Comparison of ENCODE assay signal across 9 cellular contexts in the genomic region with DNA sequence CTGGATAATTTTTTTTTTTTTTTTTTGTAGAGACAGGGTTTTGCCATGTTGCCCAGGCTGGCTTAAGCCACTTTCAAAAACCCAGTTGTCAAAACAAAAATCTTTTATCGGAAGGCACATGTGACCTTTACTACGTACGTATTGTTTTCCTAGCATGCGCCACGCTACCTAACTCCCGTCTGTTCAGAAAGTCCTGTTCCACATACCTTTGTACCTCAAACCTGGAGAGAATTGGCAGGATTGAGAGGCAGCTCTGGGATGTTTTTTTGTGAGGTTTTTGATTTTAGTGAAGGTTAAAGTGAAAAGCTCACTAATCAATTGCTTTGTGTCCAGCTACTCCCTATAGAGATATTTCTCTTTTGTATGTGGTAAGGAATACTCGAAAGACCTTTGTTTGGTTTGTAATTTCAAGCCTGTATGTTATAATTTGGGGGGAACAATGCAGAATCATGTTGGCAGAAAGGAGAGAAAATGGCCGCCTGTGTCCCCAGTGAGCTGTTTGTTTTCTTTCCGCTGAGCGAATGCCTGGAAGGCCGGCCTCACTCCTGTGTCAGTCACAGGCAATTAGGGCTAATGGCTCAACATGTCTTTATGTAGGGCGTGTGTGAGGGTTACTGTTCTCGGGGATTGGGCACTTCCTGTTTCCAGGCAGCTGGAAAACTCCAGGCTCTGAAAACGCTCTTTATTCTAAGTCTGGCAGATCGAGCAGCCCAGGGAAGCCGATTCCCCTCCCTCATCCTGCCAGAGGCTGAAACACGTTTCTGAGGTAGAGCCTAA.
DNase-seq lines count a peak whose midpoint lies in the region; ATAC-seq and TF ChIP-seq lines count a peak whose summit lies in the region.
"Had no signal": no experiment of that assay in that cellular context is flagged by ENCODE, and none has a peak within 500 bp of the region (broad histone marks: within the 10 kb centered on the region; RNA-seq: fewer than 3 reads in every experiment).

No MANE protein-coding gene starts in this region.

- peak overlapping the region; percentile 97 for H3K27ac Mint-ChIP-seq in WTC11
- H3K27ac Mint-ChIP-seq in stimulated activated memory B cell treated with anti-CD40 and anti-IgM and Interleukin-4, amounts not matched to agents 10 μg/mL and 1 μg/mL and 100 μg/mL, for 72 hours = no peak overlapping the region
- H3K27ac Mint-ChIP-seq: activated naive CD8-positive, alpha-beta T cell treated with anti-CD3 and anti-CD28 coated beads, Interleukin-2, amount 10 ng/mL, durations not matched to agents 7 days and 5 days had no signal

- no peaks in the 10 kb centered on the region for H3K27me3 Mint-ChIP-seq in WTC11 (ENCODE audit: low read depth)
- H3K27me3 Mint-ChIP-seq in stimulated activated memory B cell treated with anti-CD40 and anti-IgM and Interleukin-4, amounts not matched to agents 10 μg/mL and 1 μg/mL and 100 μg/mL, for 72 hours = no peaks in the 10 kb centered on the region
- H3K27me3 Mint-ChIP-seq: activated naive CD8-positive, alpha-beta T cell treated with anti-CD3 and anti-CD28 coated beads, Interleukin-2, amount 10 ng/mL, durations not matched to agents 7 days and 5 days had no signal

- TF ChIP-seq CTCF in HEK293 (tag by site-specific recombination; IDR thresholded peaks at IDR 0.05) (no peak), WTC11 (IDR thresholded peaks at IDR 0.05) (no peak), heart right ventricle (IDR thresholded peaks at IDR 0.05) (no peak)

- H3K27ac ChIP-seq in HEK293 (ENCODE audit: extremely low read depth, low read depth, low read length) (peak overlapping the region; percentile 49), heart right ventricle (peak overlapping the region; percentile 68 to 91 (median 81))

- CTCF ChIA-PET in HEK293 (lab: Yijun Ruan, JAX) (interaction anchor here (0.6 to 0.9 kb wide), 2 partner anchors 40 to 109 kb away, joined by 3 to 7 read pairs; no protein-coding TSS in a partner anchor), WTC11 (lab: Charles Lee) (interaction anchor here (1.2 kb wide), 1 partner anchor 40 kb away, joined by 10 read pairs; no protein-coding TSS in a partner anchor)

- H3K4me1 Mint-ChIP-seq in WTC11 = peaks cover 16% of the 10 kb centered on the region
- no peaks in the 10 kb centered on the region for H3K4me1 Mint-ChIP-seq in stimulated activated memory B cell treated with anti-CD40 and anti-IgM and Interleukin-4, amounts not matched to agents 10 μg/mL and 1 μg/mL and 100 μg/mL, for 72 hours
- H3K4me1 Mint-ChIP-seq: activated naive CD8-positive, alpha-beta T cell treated with anti-CD3 and anti-CD28 coated beads, Interleukin-2, amount 10 ng/mL, durations not matched to agents 7 days and 5 days had no signal

- peaks cover 22% of the 10 kb centered on the region for H3K36me3 Mint-ChIP-seq in WTC11
- peaks cover 65% of the 10 kb centered on the region for H3K36me3 Mint-ChIP-seq in stimulated activated memory B cell treated with anti-CD40 and anti-IgM and Interleukin-4, amounts not matched to agents 10 μg/mL and 1 μg/mL and 100 μg/mL, for 72 hours

- no peak overlapping the region; the same call in 1 of the 2 replicates for H3K4me3 Mint-ChIP-seq in WTC11
- H3K4me3 Mint-ChIP-seq in stimulated activated memory B cell treated with anti-CD40 and anti-IgM and Interleukin-4, amounts not matched to agents 10 μg/mL and 1 μg/mL and 100 μg/mL, for 72 hours = no peak overlapping the region
- H3K4me3 Mint-ChIP-seq: activated naive CD8-positive, alpha-beta T cell treated with anti-CD3 and anti-CD28 coated beads, Interleukin-2, amount 10 ng/mL, durations not matched to agents 7 days and 5 days had no signal

- H3K9me3 ChIP-seq in HEK293 (ENCODE audit: control insufficient read depth, insufficient read depth, low read depth, low read length) (no peaks in the 10 kb centered on the region), heart right ventricle (no peaks in the 10 kb centered on the region)

- H3K36me3 ChIP-seq in HEK293 (ENCODE audit: control insufficient read depth in 2 of 2, insufficient read depth in 1 of 2, low read length in 2 of 2) (peaks cover 0 to 12% of the 10 kb centered on the region in 2 experiments; a peak in 2 of 3 replicates), heart right ventricle (peaks cover 0 to 42% (median 13%) of the 10 kb centered on the region in 9 donors)

- H3K4me3 ChIP-seq in HEK293 (ENCODE audit: low read depth, low read length) (no peak overlapping the region), heart right ventricle (peak overlapping the region in 1 of 10 donors; percentile 16)

- peak; percentile 44 for DNase-seq in WTC11 (ENCODE audit: low spot score)
- DNase-seq in heart right ventricle = peak; percentile 47 to 71
- DNase-seq in pons (ENCODE audit: low spot score) = peak; percentile 99
- DNase-seq in SW 1271 (lab: John Stamatoyannopoulos, UW) = no peak
- DNase-seq in activated gamma-delta T cell treated with Interleukin-2 at 50 U/mL for 16 hours = no peak
- DNase-seq in NCI-H1694 (lab: John Stamatoyannopoulos, UW) = no peak
- DNase-seq: activated naive CD8-positive, alpha-beta T cell treated with anti-CD3 and anti-CD28 coated beads, Interleukin-2, amount 10 ng/mL, durations not matched to agents 7 days and 5 days had no signal

- intact Hi-C loops in heart right ventricle (cut with DNase I) = loop anchor here in 1 of 10 donors (5.0 kb wide), 1 partner anchor 37 kb away; no protein-coding TSS in a partner anchor

- POLR2A ChIA-PET in HEK293 (lab: Yijun Ruan, JAX) (no interaction called here), WTC11 (lab: Charles Lee) (no interaction called here)

- no peaks in the 10 kb centered on the region for H3K27me3 ChIP-seq in heart right ventricle

- peak; percentile 95 for ATAC-seq in WTC11
- ATAC-seq in heart right ventricle = peak; percentile 60 to 94 (median 90)
- no peak for ATAC-seq in stimulated activated memory B cell treated with anti-CD40 and anti-IgM and Interleukin-4, amounts not matched to agents 10 μg/mL and 1 μg/mL and 100 μg/mL, for 72 hours

- 58 to 66% methylated on average over 17 of the region's 17 CpGs for WGBS in heart right ventricle, 2 donors

- 0 out of 2 replicates have a peak, but pooled peaks cover 4% of the 10 kb centered on the region for H3K4me1 ChIP-seq in HEK293 (ENCODE audit: control insufficient read depth, insufficient read depth, low read length)
- peaks cover 0 to 24% (median 15%) of the 10 kb centered on the region in 9 donors for H3K4me1 ChIP-seq in heart right ventricle

- no peaks in the 10 kb centered on the region for H3K9me3 Mint-ChIP-seq in WTC11
- no peaks in the 10 kb centered on the region for H3K9me3 Mint-ChIP-seq in stimulated activated memory B cell treated with anti-CD40 and anti-IgM and Interleukin-4, amounts not matched to agents 10 μg/mL and 1 μg/mL and 100 μg/mL, for 72 hours
- H3K9me3 Mint-ChIP-seq: activated naive CD8-positive, alpha-beta T cell treated with anti-CD3 and anti-CD28 coated beads, Interleukin-2, amount 10 ng/mL, durations not matched to agents 7 days and 5 days had no signal

TF ChIP-seq in HEK293, 187 proteins besides CTCF, POLR2A, EP300 and RAD21 (continues in another document):
- TF ChIP-seq ZNF561 (tag by site-specific recombination; IDR thresholded peaks at IDR 0.05; ENCODE audit: borderline replicate concordance) = no peak
- TF ChIP-seq ZNF23 (tag by site-specific recombination; IDR thresholded peaks at IDR 0.05; ENCODE audit: borderline replicate concordance) = no peak
- no peak for TF ChIP-seq ZFHX2 (tag by site-specific recombination; conservative IDR thresholded peaks at IDR 0.05)

TF ChIP-seq in WTC11, 78 proteins besides CTCF, POLR2A, EP300 and RAD21:
- TF ChIP-seq, protein P1, sequence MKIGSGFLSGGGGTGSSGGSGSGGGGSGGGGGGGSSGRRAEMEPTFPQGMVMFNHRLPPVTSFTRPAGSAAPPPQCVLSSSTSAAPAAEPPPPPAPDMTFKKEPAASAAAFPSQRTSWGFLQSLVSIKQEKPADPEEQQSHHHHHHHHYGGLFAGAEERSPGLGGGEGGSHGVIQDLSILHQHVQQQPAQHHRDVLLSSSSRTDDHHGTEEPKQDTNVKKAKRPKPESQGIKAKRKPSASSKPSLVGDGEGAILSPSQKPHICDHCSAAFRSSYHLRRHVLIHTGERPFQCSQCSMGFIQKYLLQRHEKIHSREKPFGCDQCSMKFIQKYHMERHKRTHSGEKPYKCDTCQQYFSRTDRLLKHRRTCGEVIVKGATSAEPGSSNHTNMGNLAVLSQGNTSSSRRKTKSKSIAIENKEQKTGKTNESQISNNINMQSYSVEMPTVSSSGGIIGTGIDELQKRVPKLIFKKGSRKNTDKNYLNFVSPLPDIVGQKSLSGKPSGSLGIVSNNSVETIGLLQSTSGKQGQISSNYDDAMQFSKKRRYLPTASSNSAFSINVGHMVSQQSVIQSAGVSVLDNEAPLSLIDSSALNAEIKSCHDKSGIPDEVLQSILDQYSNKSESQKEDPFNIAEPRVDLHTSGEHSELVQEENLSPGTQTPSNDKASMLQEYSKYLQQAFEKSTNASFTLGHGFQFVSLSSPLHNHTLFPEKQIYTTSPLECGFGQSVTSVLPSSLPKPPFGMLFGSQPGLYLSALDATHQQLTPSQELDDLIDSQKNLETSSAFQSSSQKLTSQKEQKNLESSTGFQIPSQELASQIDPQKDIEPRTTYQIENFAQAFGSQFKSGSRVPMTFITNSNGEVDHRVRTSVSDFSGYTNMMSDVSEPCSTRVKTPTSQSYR (CRISPR knock-in tag; IDR thresholded peaks at IDR 0.05) = no peak
- TF ChIP-seq, protein P2, sequence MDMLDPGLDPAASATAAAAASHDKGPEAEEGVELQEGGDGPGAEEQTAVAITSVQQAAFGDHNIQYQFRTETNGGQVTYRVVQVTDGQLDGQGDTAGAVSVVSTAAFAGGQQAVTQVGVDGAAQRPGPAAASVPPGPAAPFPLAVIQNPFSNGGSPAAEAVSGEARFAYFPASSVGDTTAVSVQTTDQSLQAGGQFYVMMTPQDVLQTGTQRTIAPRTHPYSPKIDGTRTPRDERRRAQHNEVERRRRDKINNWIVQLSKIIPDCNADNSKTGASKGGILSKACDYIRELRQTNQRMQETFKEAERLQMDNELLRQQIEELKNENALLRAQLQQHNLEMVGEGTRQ (CRISPR knock-in tag; IDR thresholded peaks at IDR 0.05) = no peak
- TF ChIP-seq, protein P3, sequence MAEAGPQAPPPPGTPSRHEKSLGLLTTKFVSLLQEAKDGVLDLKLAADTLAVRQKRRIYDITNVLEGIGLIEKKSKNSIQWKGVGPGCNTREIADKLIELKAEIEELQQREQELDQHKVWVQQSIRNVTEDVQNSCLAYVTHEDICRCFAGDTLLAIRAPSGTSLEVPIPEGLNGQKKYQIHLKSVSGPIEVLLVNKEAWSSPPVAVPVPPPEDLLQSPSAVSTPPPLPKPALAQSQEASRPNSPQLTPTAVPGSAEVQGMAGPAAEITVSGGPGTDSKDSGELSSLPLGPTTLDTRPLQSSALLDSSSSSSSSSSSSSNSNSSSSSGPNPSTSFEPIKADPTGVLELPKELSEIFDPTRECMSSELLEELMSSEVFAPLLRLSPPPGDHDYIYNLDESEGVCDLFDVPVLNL (CRISPR knock-in tag; IDR thresholded peaks at IDR 0.05; ENCODE audit: borderline replicate concordance, low read depth) = no peak
- TF ChIP-seq GABPB1 (CRISPR knock-in tag; IDR thresholded peaks at IDR 0.05) (no peak), JUN (CRISPR knock-in tag; IDR thresholded peaks at IDR 0.05) (no peak), ESRRA (CRISPR knock-in tag; IDR thresholded peaks at IDR 0.05; ENCODE audit: borderline replicate concordance) (no peak)

Comparison
In these comparisons a context has a peak if more than half of its experiments do, and no peak if none do; other contexts are left out.
1. DNase-seq: peak in WTC11 (single experiment), heart right ventricle (2 of 2) and pons (single experiment); none in SW 1271 (0 of 2), activated gamma-delta T cell treated with Interleukin-2 at 50 U/mL for 16 hours (single experiment) and NCI-H1694 (single experiment).